In genomic region chr3:196322-197153, GRCh38 we compare ENCODE assay signal across 8 cellular contexts. TPM values are rescaled to one million over a fixed set of nuclear protein-coding genes. Genes with fewer than 3 reads are reported as not detected.
DNase-seq lines count a peak whose midpoint lies in the region; ATAC-seq lines count a peak whose summit lies in the region.
"Had no signal": no experiment of that assay in that cellular context is flagged by ENCODE, and none has a peak within 500 bp of the region (broad histone marks: within the 10 kb centered on the region; RNA-seq: fewer than 3 reads in every experiment).

Gene CHL1 (plus strand): TSS chr3:196763. CDS start chr3:319777, 123,014 bp downstream.

- peaks cover 19% of the 10 kb centered on the region for H3K4me1 Mint-ChIP-seq in stimulated activated memory B cell treated with anti-CD40 and anti-IgM and Interleukin-4, amounts not matched to agents 10 μg/mL and 1 μg/mL and 100 μg/mL, for 72 hours

- H3K9ac ChIP-seq in SK-N-MC (ENCODE audit: insufficient read length) (no peak within 1 kb of the TSS), iPS-15b (ENCODE audit: low read depth, low read length) (peak within 1 kb of the TSS; percentile 8)

- H3K4me3 ChIP-seq in H7 (ENCODE audit: insufficient read depth, low read depth, low read length), result peak within 1 kb of the TSS; percentile 50
- peak within 1 kb of the TSS; percentile 74 for H3K4me3 ChIP-seq in SK-N-MC
- H3K4me3 ChIP-seq in iPS-15b (ENCODE audit: low read depth, low read length), result peak within 1 kb of the TSS; percentile 62

- H3K9me3 ChIP-seq in SK-N-MC (ENCODE audit: low read depth, low read length) (no peaks in the 10 kb centered on the region), iPS-15b (ENCODE audit: control insufficient read depth, insufficient read depth, low read length) (no peaks in the 10 kb centered on the region)

- H3K36me3 Mint-ChIP-seq in stimulated activated memory B cell treated with anti-CD40 and anti-IgM and Interleukin-4, amounts not matched to agents 10 μg/mL and 1 μg/mL and 100 μg/mL, for 72 hours, result peaks cover 4% of the 10 kb centered on the region

- no peaks in the 10 kb centered on the region for H3K9me3 Mint-ChIP-seq in stimulated activated memory B cell treated with anti-CD40 and anti-IgM and Interleukin-4, amounts not matched to agents 10 μg/mL and 1 μg/mL and 100 μg/mL, for 72 hours

- peak within 1 kb of the TSS; percentile 81 for H3K27ac Mint-ChIP-seq in stimulated activated memory B cell treated with anti-CD40 and anti-IgM and Interleukin-4, amounts not matched to agents 10 μg/mL and 1 μg/mL and 100 μg/mL, for 72 hours

- no peak within 1 kb of the TSS for H3K27ac ChIP-seq in SK-N-MC

- H3K27me3 Mint-ChIP-seq in stimulated activated memory B cell treated with anti-CD40 and anti-IgM and Interleukin-4, amounts not matched to agents 10 μg/mL and 1 μg/mL and 100 μg/mL, for 72 hours, result peaks cover 8% of the 10 kb centered on the region

- H3K27me3 ChIP-seq in H7 (ENCODE audit: control insufficient read depth, insufficient read depth, low read length) (peaks cover 57% of the 10 kb centered on the region), iPS-15b (ENCODE audit: control insufficient read depth, insufficient read depth, low read length) (peaks cover 59% of the 10 kb centered on the region)

- H3K4me1 ChIP-seq in iPS-15b (ENCODE audit: control insufficient read depth, insufficient read depth, low read length), result no peaks in the 10 kb centered on the region

- DNase-seq in H7, result peak; percentile 86
- DNase-seq in SK-N-MC (ENCODE audit: low read depth, low spot score), result no peak
- DNase-seq in NAMALWA (ENCODE audit: low spot score), result no peak
- no peak for DNase-seq in T-helper 1 cell

- H3K4me3 Mint-ChIP-seq in stimulated activated memory B cell treated with anti-CD40 and anti-IgM and Interleukin-4, amounts not matched to agents 10 μg/mL and 1 μg/mL and 100 μg/mL, for 72 hours, result peak within 1 kb of the TSS; percentile 89

- ATAC-seq in stimulated activated memory B cell treated with anti-CD40 and anti-IgM and Interleukin-4, amounts not matched to agents 10 μg/mL and 1 μg/mL and 100 μg/mL, for 72 hours, result peak; percentile 40
- no peak for ATAC-seq in HG02885 (IDR thresholded peaks at IDR 0.05; ENCODE audit: poor library complexity, unreplicated experiment)

- H3K36me3 ChIP-seq in H7 (replicated peaks; ENCODE audit: control insufficient read depth, insufficient read depth, low read length) (no peaks in the 10 kb centered on the region), SK-N-MC (ENCODE audit: insufficient read depth, low read length) (no peaks in the 10 kb centered on the region), iPS-15b (ENCODE audit: control insufficient read depth, insufficient read depth, low read length) (no peaks in the 10 kb centered on the region)

RNA-seq across cellular contexts. Expression of gene CHL1, which starts in this region (rescaled TPM):
- total RNA-seq in H7 (2014; rRNA removed; shearing (Covaris generic)), result 0.28 TPM in 1 of 2 replicates, not detected in the other
- total RNA-seq: pulmonary artery endothelial cell had no signal

Comparison
In these comparisons a context has a peak if more than half of its experiments do, and no peak if none do; other contexts are left out.
1. Peak in DNase-seq and H3K4me3 ChIP-seq in H7; RNA of the gene not detected or under 1 TPM.